In genomic region chr3:153215497-153215896, GRCh38 we compare ENCODE assay signal across 35 cellular contexts.
"Had no signal": no experiment of that assay in that cellular context is flagged by ENCODE, and none has a peak within 500 bp of the region (broad histone marks: within the 10 kb centered on the region; RNA-seq: fewer than 3 reads in every experiment).

No MANE protein-coding gene starts in this region.

- H3K27me3 Mint-ChIP-seq: activated CD4-positive, alpha-beta memory T cell treated with anti-CD3 and anti-CD28 coated beads, Interleukin-2, amount 10 ng/mL, durations not matched to agents 7 days and 5 days; activated CD8-positive, alpha-beta memory T cell treated with anti-CD3 and anti-CD28 coated beads, Interleukin-2, amount 10 ng/mL, durations not matched to agents 7 days and 5 days; activated naive CD4-positive, alpha-beta T cell treated with anti-CD3 and anti-CD28 coated beads, Interleukin-2, amount 10 ng/mL, durations not matched to agents 7 days and 5 days; activated naive CD8-positive, alpha-beta T cell; activated naive CD8-positive, alpha-beta T cell treated with anti-CD3 and anti-CD28 coated beads, Interleukin-2, amount 50 U/mL, for 24 hours; T-cell; T-helper 17 cell had no signal

- DNase-seq: activated CD4-positive, alpha-beta memory T cell treated with anti-CD3 and anti-CD28 coated beads, Interleukin-2, amount 10 ng/mL, durations not matched to agents 7 days and 5 days; activated CD4-positive, alpha-beta T cell treated with anti-CD3 and anti-CD28 coated beads for 1 hour; activated CD4-positive, alpha-beta T cell treated with anti-CD3 and anti-CD28 coated beads for 48 hours; activated CD4-positive, CD25-positive, alpha-beta regulatory T cell; activated CD8-positive, alpha-beta memory T cell treated with anti-CD3 and anti-CD28 coated beads for 24 hours; activated CD8-positive, alpha-beta memory T cell treated with anti-CD3 and anti-CD28 coated beads, Interleukin-2, amount 10 ng/mL, durations not matched to agents 7 days and 5 days; activated CD8-positive, alpha-beta memory T cell treated with anti-CD3 and anti-CD28 coated beads, Interleukin-2, amount 50 U/mL, for 48 hours; activated effector memory CD4-positive, alpha-beta T cell treated with Interleukin-2 at 50 U/mL for 16 hours; activated naive CD4-positive, alpha-beta T cell treated with anti-CD3 and anti-CD28 coated beads, Interleukin-2, amount 10 ng/mL, durations not matched to agents 7 days and 5 days; activated naive CD8-positive, alpha-beta T cell treated with anti-CD3 and anti-CD28 coated beads, Interleukin-2, amount 50 U/mL, for 24 hours; activated T-cell treated with anti-CD3 and anti-CD28 coated beads, Interleukin-2, amount 50 U/mL, for 48 hours; anterior cingulate cortex; brain microvascular endothelial cell; central memory CD4-positive, alpha-beta T cell; NCI-H1092 treated with DMSO at 0.1 percent for 48 hours; NCI-H1417; NCI-H146; NCI-H187; NCI-H2029 treated with DMSO at 0.1 percent for 48 hours; NCI-H2171 treated with DMSO at 0.1 percent for 48 hours; NCI-H2227 treated with DMSO at 0.1 percent for 48 hours; NCI-H446 treated with DMSO at 0.1 percent for 48 hours; NCI-H524 treated with DMSO at 0.1 percent for 48 hours; NK-92 treated with Interleukin-12 subunit alpha and Interleukin-12 subunit beta, amount 100 ng/mL, for 24 hours; PC-3; SIG-M5; T-cell; T-helper 17 cell; T1000; WERI-Rb-1 had no signal

- H3K36me3 ChIP-seq: brain microvascular endothelial cell, WERI-Rb-1 had no signal

- H3K27ac Mint-ChIP-seq: activated CD4-positive, alpha-beta memory T cell treated with anti-CD3 and anti-CD28 coated beads, Interleukin-2, amount 10 ng/mL, durations not matched to agents 7 days and 5 days; activated CD8-positive, alpha-beta memory T cell treated with anti-CD3 and anti-CD28 coated beads, Interleukin-2, amount 10 ng/mL, durations not matched to agents 7 days and 5 days; activated naive CD4-positive, alpha-beta T cell treated with anti-CD3 and anti-CD28 coated beads, Interleukin-2, amount 10 ng/mL, durations not matched to agents 7 days and 5 days; activated naive CD8-positive, alpha-beta T cell; activated naive CD8-positive, alpha-beta T cell treated with anti-CD3 and anti-CD28 coated beads, Interleukin-2, amount 50 U/mL, for 24 hours; T-helper 17 cell had no signal

- H3K27me3 ChIP-seq: brain microvascular endothelial cell had no signal

- H3K9ac ChIP-seq: KMS-11 had no signal

- H3K4me2 ChIP-seq: KMS-11 had no signal

- H3K27ac ChIP-seq: brain microvascular endothelial cell, KMS-11, RWPE1, WERI-Rb-1 had no signal

- ATAC-seq: activated CD8-positive, alpha-beta memory T cell treated with anti-CD3 and anti-CD28 coated beads, Interleukin-2, amount 10 ng/mL, durations not matched to agents 7 days and 5 days; activated naive CD8-positive, alpha-beta T cell treated with anti-CD3 and anti-CD28 coated beads, Interleukin-2, amount 50 U/mL, for 24 hours; PC-3; Right ventricle myocardium inferior; SK-N-SH treated with all-trans-retinoic acid at 6 μM for 48 hours; T-cell; T-helper 17 cell had no signal

- H3K4me3 Mint-ChIP-seq: activated CD4-positive, alpha-beta memory T cell treated with anti-CD3 and anti-CD28 coated beads, Interleukin-2, amount 10 ng/mL, durations not matched to agents 7 days and 5 days; activated CD8-positive, alpha-beta memory T cell treated with anti-CD3 and anti-CD28 coated beads, Interleukin-2, amount 10 ng/mL, durations not matched to agents 7 days and 5 days; activated naive CD4-positive, alpha-beta T cell treated with anti-CD3 and anti-CD28 coated beads, Interleukin-2, amount 10 ng/mL, durations not matched to agents 7 days and 5 days; activated naive CD8-positive, alpha-beta T cell; activated naive CD8-positive, alpha-beta T cell treated with anti-CD3 and anti-CD28 coated beads, Interleukin-2, amount 50 U/mL, for 24 hours; T-cell; T-helper 17 cell had no signal
